1 cellular context compared by ENCODE assay signal in genomic region chr17:46030752-46031151, GRCh38.
TF ChIP-seq lines count a peak whose summit lies in the region.

No MANE protein-coding gene starts in this region.

TF ChIP-seq in HEK293, 187 proteins besides CTCF, POLR2A, EP300 and RAD21:
- TF ChIP-seq, protein P1, sequence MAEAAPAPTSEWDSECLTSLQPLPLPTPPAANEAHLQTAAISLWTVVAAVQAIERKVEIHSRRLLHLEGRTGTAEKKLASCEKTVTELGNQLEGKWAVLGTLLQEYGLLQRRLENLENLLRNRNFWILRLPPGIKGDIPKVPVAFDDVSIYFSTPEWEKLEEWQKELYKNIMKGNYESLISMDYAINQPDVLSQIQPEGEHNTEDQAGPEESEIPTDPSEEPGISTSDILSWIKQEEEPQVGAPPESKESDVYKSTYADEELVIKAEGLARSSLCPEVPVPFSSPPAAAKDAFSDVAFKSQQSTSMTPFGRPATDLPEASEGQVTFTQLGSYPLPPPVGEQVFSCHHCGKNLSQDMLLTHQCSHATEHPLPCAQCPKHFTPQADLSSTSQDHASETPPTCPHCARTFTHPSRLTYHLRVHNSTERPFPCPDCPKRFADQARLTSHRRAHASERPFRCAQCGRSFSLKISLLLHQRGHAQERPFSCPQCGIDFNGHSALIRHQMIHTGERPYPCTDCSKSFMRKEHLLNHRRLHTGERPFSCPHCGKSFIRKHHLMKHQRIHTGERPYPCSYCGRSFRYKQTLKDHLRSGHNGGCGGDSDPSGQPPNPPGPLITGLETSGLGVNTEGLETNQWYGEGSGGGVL (tag by site-specific recombination; IDR thresholded peaks at IDR 0.05), result no peak
- TF ChIP-seq ZNF776 (tag by site-specific recombination; IDR thresholded peaks at IDR 0.05; ENCODE audit: borderline replicate concordance), result no peak
- TF ChIP-seq ZBTB44 (tag by site-specific recombination; IDR thresholded peaks at IDR 0.05), result no peak
- TF ChIP-seq HOXA7 (CRISPR knock-in tag; IDR thresholded peaks at IDR 0.05; ENCODE audit: borderline replicate concordance), result no peak
- peak; percentile 77 for TF ChIP-seq ZNF600 (tag by site-specific recombination; IDR thresholded peaks at IDR 0.05)
- TF ChIP-seq ZNF221 (tag by site-specific recombination; IDR thresholded peaks at IDR 0.05; ENCODE audit: borderline replicate concordance), result no peak
- no peak for TF ChIP-seq ZIC2 (tag by site-specific recombination; IDR thresholded peaks at IDR 0.05)
TF ChIP-seq in HEK293: peak in this region for 1.
